1 cellular context compared by ENCODE assay signal in genomic region chr13:94712812-94713555, GRCh38.
TF ChIP-seq lines count a peak whose summit lies in the region.

No MANE protein-coding gene starts in this region.

TF ChIP-seq in HEK293, 187 proteins besides CTCF, POLR2A, EP300 and RAD21 (continued from another document):
- TF ChIP-seq ZNF341 (tag by site-specific recombination; IDR thresholded peaks at IDR 0.05; ENCODE audit: low read depth) (peak; percentile 88), GLIS2 (tag by site-specific recombination; IDR thresholded peaks at IDR 0.05) (peak; percentile 36), ZNF211 (tag by site-specific recombination; IDR thresholded peaks at IDR 0.05; ENCODE audit: low read depth) (no peak), KLF1 (tag by site-specific recombination; IDR thresholded peaks at IDR 0.05) (no peak), EGR2 (tag by site-specific recombination; IDR thresholded peaks at IDR 0.05; ENCODE audit: low read depth) (peak; percentile 14; the same call in 1 of the 2 replicates), ZBTB20 (tag by site-specific recombination; IDR thresholded peaks at IDR 0.05) (peak; percentile 92), ZNF600 (tag by site-specific recombination; IDR thresholded peaks at IDR 0.05) (peak; percentile 28; the same call in 1 of the 2 replicates), ZNF510 (tag by site-specific recombination; IDR thresholded peaks at IDR 0.05; ENCODE audit: insufficient replicate concordance) (no peak), KLF9 (tag by site-specific recombination; IDR thresholded peaks at IDR 0.05; ENCODE audit: low read depth) (peak; percentile 27; the same call in 1 of the 2 replicates), ZBTB8A (tag by site-specific recombination; IDR thresholded peaks at IDR 0.05) (peak; percentile 74), BCL11B (tag by site-specific recombination; IDR thresholded peaks at IDR 0.05; ENCODE audit: low read depth) (no peak), SP2 (tag by site-specific recombination; IDR thresholded peaks at IDR 0.05) (peak; percentile 24), ZBTB26 (tag by site-specific recombination; optimal IDR thresholded peaks at IDR 0.05) (peak; percentile 87), ZSCAN30 (tag by site-specific recombination; IDR thresholded peaks at IDR 0.05) (peak; percentile 8; the same call in 1 of the 2 replicates), ZBTB17 (tag by site-specific recombination; IDR thresholded peaks at IDR 0.05) (peak; percentile 28), ZNF24 (tag by site-specific recombination; IDR thresholded peaks at IDR 0.05) (no peak), ZNF548 (tag by site-specific recombination; IDR thresholded peaks at IDR 0.05) (no peak), ZNF501 (tag by site-specific recombination; IDR thresholded peaks at IDR 0.05) (0 out of 2 replicates have a peak, but pooled peaks have one; percentile 33), PATZ1 (tag by site-specific recombination; IDR thresholded peaks at IDR 0.05) (peak; percentile 16; the same call in 1 of the 2 replicates)
- TF ChIP-seq, protein P1, sequence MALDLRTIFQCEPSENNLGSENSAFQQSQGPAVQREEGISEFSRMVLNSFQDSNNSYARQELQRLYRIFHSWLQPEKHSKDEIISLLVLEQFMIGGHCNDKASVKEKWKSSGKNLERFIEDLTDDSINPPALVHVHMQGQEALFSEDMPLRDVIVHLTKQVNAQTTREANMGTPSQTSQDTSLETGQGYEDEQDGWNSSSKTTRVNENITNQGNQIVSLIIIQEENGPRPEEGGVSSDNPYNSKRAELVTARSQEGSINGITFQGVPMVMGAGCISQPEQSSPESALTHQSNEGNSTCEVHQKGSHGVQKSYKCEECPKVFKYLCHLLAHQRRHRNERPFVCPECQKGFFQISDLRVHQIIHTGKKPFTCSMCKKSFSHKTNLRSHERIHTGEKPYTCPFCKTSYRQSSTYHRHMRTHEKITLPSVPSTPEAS (tag by site-specific recombination; IDR thresholded peaks at IDR 0.05), result 0 out of 2 replicates have a peak, but pooled peaks have one; percentile 17
